1 cellular context compared by ENCODE assay signal in the genomic region with DNA sequence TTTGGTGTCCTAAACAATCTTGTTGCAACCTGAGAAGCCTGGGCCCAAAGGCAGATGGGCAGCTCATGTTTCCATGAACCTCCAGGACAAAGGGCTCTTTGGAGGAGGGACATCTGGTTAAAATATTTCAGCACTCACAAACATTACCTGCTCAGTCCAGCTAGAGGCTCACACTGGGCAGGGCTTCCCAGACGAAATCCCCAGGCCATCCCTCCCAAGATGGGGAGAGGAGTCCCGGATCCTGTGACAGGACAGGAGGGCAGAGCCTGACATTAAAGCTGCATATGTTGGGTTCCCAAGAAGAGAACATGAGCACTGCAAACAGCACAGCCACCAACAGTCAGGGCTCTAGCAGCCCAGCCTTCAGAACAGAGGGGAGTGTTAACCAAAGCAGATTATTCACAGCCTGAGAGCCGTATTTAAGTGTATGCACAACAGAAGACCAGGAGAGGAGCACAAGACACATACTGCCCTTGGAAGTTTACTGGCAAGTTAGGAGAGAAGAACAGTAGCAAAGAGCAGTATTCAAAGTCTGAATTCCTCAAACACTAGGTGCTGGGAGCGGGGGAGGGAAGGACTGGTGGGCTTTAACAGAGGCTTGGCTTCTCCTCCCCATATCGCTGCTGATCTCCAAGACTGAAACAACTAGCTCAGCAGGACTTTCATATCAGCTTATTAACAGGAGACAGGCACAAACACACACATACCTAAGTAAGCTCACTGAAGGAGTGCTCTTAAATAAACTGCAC.
TF ChIP-seq lines count a peak whose summit lies in the region.

No MANE protein-coding gene starts in this region.

TF ChIP-seq in GM23338, 12 proteins besides CTCF, POLR2A, EP300 and RAD21 (continued from another document):
- TF ChIP-seq, protein P1, sequence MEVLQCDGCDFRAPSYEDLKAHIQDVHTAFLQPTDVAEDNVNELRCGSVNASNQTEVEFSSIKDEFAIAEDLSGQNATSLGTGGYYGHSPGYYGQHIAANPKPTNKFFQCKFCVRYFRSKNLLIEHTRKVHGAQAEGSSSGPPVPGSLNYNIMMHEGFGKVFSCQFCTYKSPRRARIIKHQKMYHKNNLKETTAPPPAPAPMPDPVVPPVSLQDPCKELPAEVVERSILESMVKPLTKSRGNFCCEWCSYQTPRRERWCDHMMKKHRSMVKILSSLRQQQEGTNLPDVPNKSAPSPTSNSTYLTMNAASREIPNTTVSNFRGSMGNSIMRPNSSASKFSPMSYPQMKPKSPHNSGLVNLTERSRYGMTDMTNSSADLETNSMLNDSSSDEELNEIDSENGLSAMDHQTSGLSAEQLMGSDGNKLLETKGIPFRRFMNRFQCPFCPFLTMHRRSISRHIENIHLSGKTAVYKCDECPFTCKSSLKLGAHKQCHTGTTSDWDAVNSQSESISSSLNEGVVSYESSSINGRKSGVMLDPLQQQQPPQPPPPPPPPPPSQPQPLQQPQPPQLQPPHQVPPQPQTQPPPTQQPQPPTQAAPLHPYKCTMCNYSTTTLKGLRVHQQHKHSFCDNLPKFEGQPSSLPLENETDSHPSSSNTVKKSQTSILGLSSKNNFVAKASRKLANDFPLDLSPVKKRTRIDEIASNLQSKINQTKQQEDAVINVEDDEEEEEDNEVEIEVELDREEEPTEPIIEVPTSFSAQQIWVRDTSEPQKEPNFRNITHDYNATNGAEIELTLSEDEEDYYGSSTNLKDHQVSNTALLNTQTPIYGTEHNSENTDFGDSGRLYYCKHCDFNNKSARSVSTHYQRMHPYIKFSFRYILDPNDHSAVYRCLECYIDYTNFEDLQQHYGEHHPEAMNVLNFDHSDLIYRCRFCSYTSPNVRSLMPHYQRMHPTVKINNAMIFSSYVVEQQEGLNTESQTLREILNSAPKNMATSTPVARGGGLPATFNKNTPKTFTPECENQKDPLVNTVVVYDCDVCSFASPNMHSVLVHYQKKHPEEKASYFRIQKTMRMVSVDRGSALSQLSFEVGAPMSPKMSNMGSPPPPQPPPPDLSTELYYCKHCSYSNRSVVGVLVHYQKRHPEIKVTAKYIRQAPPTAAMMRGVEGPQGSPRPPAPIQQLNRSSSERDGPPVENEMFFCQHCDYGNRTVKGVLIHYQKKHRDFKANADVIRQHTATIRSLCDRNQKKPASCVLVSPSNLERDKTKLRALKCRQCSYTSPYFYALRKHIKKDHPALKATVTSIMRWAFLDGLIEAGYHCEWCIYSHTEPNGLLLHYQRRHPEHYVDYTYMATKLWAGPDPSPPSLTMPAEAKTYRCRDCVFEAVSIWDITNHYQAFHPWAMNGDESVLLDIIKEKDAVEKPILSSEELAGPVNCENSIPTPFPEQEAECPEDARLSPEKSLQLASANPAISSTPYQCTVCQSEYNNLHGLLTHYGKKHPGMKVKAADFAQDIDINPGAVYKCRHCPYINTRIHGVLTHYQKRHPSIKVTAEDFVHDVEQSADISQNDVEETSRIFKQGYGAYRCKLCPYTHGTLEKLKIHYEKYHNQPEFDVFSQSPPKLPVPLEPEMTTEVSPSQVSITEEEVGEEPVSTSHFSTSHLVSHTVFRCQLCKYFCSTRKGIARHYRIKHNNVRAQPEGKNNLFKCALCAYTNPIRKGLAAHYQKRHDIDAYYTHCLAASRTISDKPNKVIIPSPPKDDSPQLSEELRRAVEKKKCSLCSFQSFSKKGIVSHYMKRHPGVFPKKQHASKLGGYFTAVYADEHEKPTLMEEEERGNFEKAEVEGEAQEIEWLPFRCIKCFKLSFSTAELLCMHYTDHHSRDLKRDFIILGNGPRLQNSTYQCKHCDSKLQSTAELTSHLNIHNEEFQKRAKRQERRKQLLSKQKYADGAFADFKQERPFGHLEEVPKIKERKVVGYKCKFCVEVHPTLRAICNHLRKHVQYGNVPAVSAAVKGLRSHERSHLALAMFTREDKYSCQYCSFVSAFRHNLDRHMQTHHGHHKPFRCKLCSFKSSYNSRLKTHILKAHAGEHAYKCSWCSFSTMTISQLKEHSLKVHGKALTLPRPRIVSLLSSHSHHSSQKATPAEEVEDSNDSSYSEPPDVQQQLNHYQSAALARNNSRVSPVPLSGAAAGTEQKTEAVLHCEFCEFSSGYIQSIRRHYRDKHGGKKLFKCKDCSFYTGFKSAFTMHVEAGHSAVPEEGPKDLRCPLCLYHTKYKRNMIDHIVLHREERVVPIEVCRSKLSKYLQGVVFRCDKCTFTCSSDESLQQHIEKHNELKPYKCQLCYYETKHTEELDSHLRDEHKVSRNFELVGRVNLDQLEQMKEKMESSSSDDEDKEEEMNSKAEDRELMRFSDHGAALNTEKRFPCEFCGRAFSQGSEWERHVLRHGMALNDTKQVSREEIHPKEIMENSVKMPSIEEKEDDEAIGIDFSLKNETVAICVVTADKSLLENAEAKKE (CRISPR knock-in tag; IDR thresholded peaks at IDR 0.05): 0 out of 2 replicates have a peak, but pooled peaks have one; percentile 2
- TF ChIP-seq POLR2AphosphoS5 (IDR thresholded peaks at IDR 0.05; ENCODE audit: low read depth) (no peak), CREB1 (CRISPR knock-in tag; IDR thresholded peaks at IDR 0.05; ENCODE audit: low read depth) (no peak)
